8 cellular contexts compared by ENCODE assay signal in the genomic region with DNA sequence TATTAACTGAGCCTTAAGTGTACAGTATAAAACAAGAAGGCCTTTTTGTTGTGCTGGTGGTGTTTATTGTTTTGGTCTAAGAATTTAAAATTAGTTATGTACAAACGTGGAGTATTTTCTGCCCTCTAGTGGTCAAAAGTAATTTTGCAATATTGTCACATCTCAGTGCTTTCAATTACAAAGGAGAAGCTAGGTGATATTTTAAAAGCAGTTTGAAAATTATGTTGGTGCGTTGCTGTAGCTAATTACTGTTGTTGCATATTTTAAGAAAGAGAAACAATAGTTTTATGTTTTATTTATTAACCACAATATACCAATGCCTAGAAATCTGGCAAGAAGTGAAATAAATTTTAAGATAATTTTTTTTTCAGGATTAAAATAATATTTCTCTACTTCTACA. TPM values are rescaled to one million over a fixed set of nuclear protein-coding genes. Genes with fewer than 3 reads are reported as not detected.
DNase-seq lines count a peak whose midpoint lies in the region; ATAC-seq and TF ChIP-seq lines count a peak whose summit lies in the region.

No MANE protein-coding gene starts in this region.

- H3K4me1 ChIP-seq in GM23248 (ENCODE audit: insufficient read depth) (no peaks in the 10 kb centered on the region), liver (ENCODE audit: control insufficient read depth in 4 of 4, insufficient read depth in 4 of 4, low read length in 3 of 4) (no peaks in the 10 kb centered on the region)

- peak; percentile 78 for TF ChIP-seq RAD21 in liver (IDR thresholded peaks at IDR 0.05)

- no peaks in the 10 kb centered on the region for H3K79me2 ChIP-seq in GM23248 (ENCODE audit: insufficient read depth)

- no peaks in the 10 kb centered on the region for H3K9me3 ChIP-seq in GM23248 (ENCODE audit: low read depth)
- H3K9me3 ChIP-seq in liver (ENCODE audit: control insufficient read depth in 4 of 4, low read length in 3 of 4): no peaks in the 10 kb centered on the region

- WGBS in GM23248 (ENCODE audit: low coverage in 1 of 2, low lambda C conversion rate in 2 of 2, missing lambda C conversion rate in 2 of 2), 2 experiments: 0 to 2% methylated on average over 2 of the region's 2 CpGs
- WGBS in liver: 3% methylated on average over 2 of the region's 2 CpGs

- in situ Hi-C loops in GM23248 (cut with MboI): no loop called here
- in situ Hi-C loops in brain microvascular endothelial cell (cut with HindIII; ENCODE audit: low pct_ligation_motif_present, low sequenced_read_pairs): no loop called here

- no peak for ATAC-seq in GM21447 (IDR thresholded peaks at IDR 0.05; ENCODE audit: unreplicated experiment)

- H3K9me2 ChIP-seq in GM23248 (ENCODE audit: insufficient read depth): no peaks in the 10 kb centered on the region

- H2AFZ ChIP-seq in GM23248: peak overlapping the region; percentile 32; the same call in 1 of the 2 replicates

- H3K4me3 ChIP-seq in GM23248: no peak overlapping the region
- no peak overlapping the region for H3K4me3 ChIP-seq in brain microvascular endothelial cell (ENCODE audit: low read depth, low read length)
- H3K4me3 ChIP-seq in liver (ENCODE audit: low read depth in 1 of 3, low read length in 3 of 3): no peak overlapping the region

- no peaks in the 10 kb centered on the region for H3F3A ChIP-seq in GM23248 (ENCODE audit: insufficient read depth)

- H3K27ac ChIP-seq in GM23248 (no peak overlapping the region), brain microvascular endothelial cell (no peak overlapping the region), liver (ENCODE audit: low read depth in 1 of 2, low read length in 2 of 2) (no peak overlapping the region)

- H3K9ac ChIP-seq in GM23248: no peak overlapping the region
- H3K9ac ChIP-seq in liver (ENCODE audit: low read depth in 1 of 2, low read length in 2 of 2): no peak overlapping the region

- H3K27me3 ChIP-seq in GM23248 (replicated peaks; ENCODE audit: insufficient read depth): peaks cover 26% of the 10 kb centered on the region
- H3K27me3 ChIP-seq in brain microvascular endothelial cell (replicated peaks): peaks cover 2% of the 10 kb centered on the region
- no peaks in the 10 kb centered on the region for H3K27me3 ChIP-seq in liver (ENCODE audit: control insufficient read depth in 4 of 4, insufficient read depth in 4 of 4, low read length in 3 of 4)

- H3K36me3 ChIP-seq in GM23248 (ENCODE audit: low read depth) (no peaks in the 10 kb centered on the region), brain microvascular endothelial cell (replicated peaks) (no peaks in the 10 kb centered on the region), liver (ENCODE audit: control insufficient read depth in 4 of 4, insufficient read depth in 3 of 4, low read depth in 1 of 4, low read length in 3 of 4) (no peaks in the 10 kb centered on the region)

- H3K4me2 ChIP-seq in GM23248 (ENCODE audit: unreplicated experiment): no peak overlapping the region

- no peaks in the 10 kb centered on the region for H4K20me1 ChIP-seq in GM23248 (ENCODE audit: insufficient read depth)

- TF ChIP-seq CTCF in brain microvascular endothelial cell (IDR thresholded peaks at IDR 0.05; ENCODE audit: low read depth, low read length, missing control alignments) (peak; percentile 49), liver (IDR thresholded peaks at IDR 0.05; ENCODE audit: low read depth, low read length, missing input control) (peak; percentile 69)

- DNase-seq in Ammon's horn (ENCODE audit: low spot score): peak; percentile 59
- DNase-seq in GM23248: peak; percentile 38
- peak; percentile 48 for DNase-seq in NCI-H2227 treated with DMSO at 0.1 percent for 48 hours (lab: John Stamatoyannopoulos, UW)
- no peak for DNase-seq in brain microvascular endothelial cell
- DNase-seq in activated T-cell treated with anti-CD3 and anti-CD28 coated beads, Interleukin-2, amount 50 U/mL, for 48 hours: no peak
- DNase-seq in UCSD-AML1 (lab: John Stamatoyannopoulos, UW; ENCODE audit: unreplicated experiment): no peak

TF ChIP-seq in liver, 16 proteins besides CTCF, POLR2A, EP300 and RAD21:
- TF ChIP-seq TAF1 (conservative IDR thresholded peaks at IDR 0.05): no peak
- TF ChIP-seq FOXA2 (IDR thresholded peaks at IDR 0.05): no peak
- no peak for TF ChIP-seq HNF4A (conservative IDR thresholded peaks at IDR 0.05)
- TF ChIP-seq, protein P1, sequence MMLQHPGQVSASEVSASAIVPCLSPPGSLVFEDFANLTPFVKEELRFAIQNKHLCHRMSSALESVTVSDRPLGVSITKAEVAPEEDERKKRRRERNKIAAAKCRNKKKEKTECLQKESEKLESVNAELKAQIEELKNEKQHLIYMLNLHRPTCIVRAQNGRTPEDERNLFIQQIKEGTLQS (IDR thresholded peaks at IDR 0.05): no peak
- no peak for TF ChIP-seq HNF4G (IDR thresholded peaks at IDR 0.05)

RNA-seq across cellular contexts. Expression of a gene that starts 11.4 kb away (rescaled TPM):
- not detected in 2 replicates for total RNA-seq in GM23248 (2014; rRNA removed; shearing (Covaris generic))
- polyA plus RNA-seq in GM23248 (2016; fragmentation: Nextera tagmentation; extraction: Ambion mirVana) (not detected in 2 replicates), liver (not detected)
- total RNA-seq in liver: not detected

Comparison
In these comparisons a context has a peak if more than half of its experiments do, and no peak if none do; other contexts are left out.
1. DNase-seq: peak in Ammon's horn (single experiment), GM23248 (single experiment) and NCI-H2227 treated with DMSO at 0.1 percent for 48 hours (single experiment); none in brain microvascular endothelial cell (single experiment), activated T-cell treated with anti-CD3 and anti-CD28 coated beads, Interleukin-2, amount 50 U/mL, for 48 hours (0 of 2) and UCSD-AML1 (single experiment).